ENCODE assay signal across 10 cellular contexts in the genomic region with DNA sequence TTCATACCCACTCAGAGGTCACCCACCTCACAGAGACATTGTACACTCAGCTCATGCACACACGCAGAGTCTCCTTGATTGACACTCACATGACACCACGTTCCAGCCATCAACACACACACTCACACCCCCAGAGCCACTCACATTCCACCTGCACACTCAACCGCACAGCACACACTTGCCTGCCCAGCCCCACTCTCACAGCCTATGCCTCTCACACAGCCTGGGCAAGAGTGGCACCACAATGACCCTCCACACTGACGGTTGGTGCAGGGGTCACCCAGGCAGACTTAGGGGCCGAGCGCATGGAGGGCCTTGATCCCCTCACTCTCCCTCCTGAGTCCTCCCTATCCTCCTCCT. TPM values are rescaled to one million over a fixed set of nuclear protein-coding genes. Genes with fewer than 3 reads are reported as not detected.
A peak's percentile ranks its signal among the peaks of the same experiment; 100 is the strongest.
DNase-seq lines count a peak whose midpoint lies in the region; ATAC-seq, FAIRE-seq and TF ChIP-seq lines count a peak whose summit lies in the region.
"Had no signal": no experiment of that assay in that cellular context is flagged by ENCODE, and none has a peak within 500 bp of the region (broad histone marks: within the 10 kb centered on the region; RNA-seq: fewer than 3 reads in every experiment).

No MANE protein-coding gene starts in this region.

- no TSS peak for BruUV-seq in K562 (replicated peaks; lab: Mats Ljungman, UMichigan)

- no peak for TF ChIP-seq RAD21 in K562 (CRISPR knock-in tag; conservative IDR thresholded peaks at IDR 0.05 in 1 of 2, IDR thresholded peaks at IDR 0.05 in 1 of 2)

- no peak for TF ChIP-seq EP300 in K562 (IDR thresholded peaks at IDR 0.05; ENCODE audit: low read length)

- H3K79me2 ChIP-seq in K562 (ENCODE audit: control insufficient read depth, insufficient read depth, low read length), result peaks cover 26% of the 10 kb centered on the region

- CTCF ChIA-PET in HEK293 (lab: Yijun Ruan, JAX) (interaction anchor here (1.0 kb wide), 1 partner anchor 21 kb away, joined by 3 read pairs; no protein-coding TSS in a partner anchor), K562 (lab: Yijun Ruan, JAX; ENCODE audit: low intra/inter-chr PET ratio) (interaction anchor here (0.7 kb wide), 1 partner anchor 78 kb away, joined by 3 read pairs; no protein-coding TSS in a partner anchor)

- WGBS in K562 (ENCODE audit: insufficient coverage, low coverage, missing lambda C conversion rate), result 56% methylated on average over 6 of the region's 6 CpGs
- WGBS in psoas muscle, 3 donors, result 79 to 87% (median 85%) methylated on average over 6 of the region's 6 CpGs

- DNase-seq in K562 (ENCODE audit: extremely low read depth in 1 of 4, low spot score in 3 of 4), result no peak
- DNase-seq in psoas muscle, result no peak
- no peak for DNase-seq in foreskin fibroblast
- no peak for DNase-seq in DMS114 treated with DMSO at 0.1 percent for 48 hours (lab: John Stamatoyannopoulos, UW; ENCODE audit: unreplicated experiment)
- no peak for DNase-seq in DMS79 (lab: John Stamatoyannopoulos, UW)
- DNase-seq: activated effector memory CD4-positive, alpha-beta T cell treated with anti-CD3 and anti-CD28 coated beads, Interleukin-2, amount 50 U/mL, for 16 hours; central memory CD4-positive, alpha-beta T cell; stimulated activated CD4-positive, alpha-beta T cell treated with anti-CD3 and anti-CD28 coated beads, Interleukin-4, amount 100 ng/mL, for 24 hours had no signal

- H3K9ac ChIP-seq in K562 (ENCODE audit: insufficient read depth in 1 of 2, low read depth in 2 of 2, low read length in 2 of 2), result peak overlapping the region in 1 of 2 experiments; percentile 93; a peak in 2 of 4 replicates

- ATAC-seq in K562 (no peak), psoas muscle (no peak)

- H3K4me3 ChIP-seq in HEK293 (ENCODE audit: low read depth, low read length) (no peak overlapping the region), K562 (peak overlapping the region; percentile 47; the same call in 1 of the 2 replicates), psoas muscle (peak overlapping the region; percentile 30), foreskin fibroblast (ENCODE audit: low read depth in 1 of 2, low read length in 2 of 2) (no peak overlapping the region)

- peak overlapping the region; percentile 76 for H3K4me2 ChIP-seq in K562 (ENCODE audit: insufficient read depth, low read length)

- H3K4me1 ChIP-seq in HEK293 (ENCODE audit: control insufficient read depth, insufficient read depth, low read length), result no peaks in the 10 kb centered on the region
- peaks cover 37 to 51% of the 10 kb centered on the region in 2 experiments for H3K4me1 ChIP-seq in K562 (replicated peaks in 1 of 2; ENCODE audit: control insufficient read depth in 2 of 2, insufficient read depth in 2 of 2, low read length in 2 of 2)
- no peaks in the 10 kb centered on the region for H3K4me1 ChIP-seq in psoas muscle

- intact Hi-C loops in K562 (cut with micrococcal nuclease), result loop anchor here (10.0 kb wide), 1 partner anchor 239 kb away; no protein-coding TSS in a partner anchor
- intact Hi-C loops in psoas muscle (cut with DNase I), result no loop called here

- POLR2A ChIA-PET in HEK293 (lab: Yijun Ruan, JAX) (interaction anchor here (0.6 kb wide), 1 partner anchor 168 kb away, joined by 3 read pairs; no protein-coding TSS in a partner anchor), K562 (lab: Yijun Ruan, JAX) (interaction anchor here (1.3 kb wide), 1 partner anchor 24 kb away, joined by 3 read pairs; no protein-coding TSS in a partner anchor)

- in situ Hi-C loops in K562 (cut with MboI), result no loop called here

- H3K27me3 ChIP-seq in K562 (ENCODE audit: control insufficient read depth in 2 of 2, insufficient read depth in 2 of 2, low read length in 2 of 2), result no peaks in the 10 kb centered on the region
- no peaks in the 10 kb centered on the region for H3K27me3 ChIP-seq in psoas muscle (ENCODE audit: insufficient read depth in 3 of 3, low read length in 2 of 3)

- H3K36me3 ChIP-seq in HEK293 (ENCODE audit: control insufficient read depth in 2 of 2, insufficient read depth in 1 of 2, low read length in 2 of 2), result no peaks in the 10 kb centered on the region
- H3K36me3 ChIP-seq in K562 (ENCODE audit: control insufficient read depth, insufficient read depth, low read length), result peaks cover 15% of the 10 kb centered on the region; the same call in 1 of the 3 replicates
- H3K36me3 ChIP-seq in psoas muscle (ENCODE audit: insufficient read depth in 1 of 2, low read depth in 1 of 2), result no peaks in the 10 kb centered on the region

- no peaks in the 10 kb centered on the region for H3K9me3 ChIP-seq in HEK293 (ENCODE audit: control insufficient read depth, insufficient read depth, low read depth, low read length)
- no peaks in the 10 kb centered on the region for H3K9me3 ChIP-seq in K562 (replicated peaks; ENCODE audit: control insufficient read depth, insufficient read depth, low read depth, low read length)
- H3K9me3 ChIP-seq in psoas muscle, result no peaks in the 10 kb centered on the region

- no peak overlapping the region for H2AFZ ChIP-seq in K562 (ENCODE audit: low read depth, low read length)

- TF ChIP-seq CTCF in HEK293 (tag by site-specific recombination; IDR thresholded peaks at IDR 0.05) (no peak), K562 (IDR thresholded peaks at IDR 0.05 in 2 of 3, conservative IDR thresholded peaks at IDR 0.05 in 1 of 3; ENCODE audit: insufficient read depth in 2 of 3, low read depth in 1 of 3, low read length in 3 of 3) (no peak), psoas muscle (IDR thresholded peaks at IDR 0.05) (no peak), foreskin fibroblast (IDR thresholded peaks at IDR 0.05; ENCODE audit: low read depth, low read length) (no peak)

- FAIRE-seq in K562 (lab: Jason Lieb, UNC), result no peak

- no peaks in the 10 kb centered on the region for H3K9me1 ChIP-seq in K562 (ENCODE audit: control insufficient read depth, insufficient read depth, low read length)

- H3K27ac ChIP-seq in HEK293 (ENCODE audit: extremely low read depth, low read depth, low read length), result no peak overlapping the region
- H3K27ac ChIP-seq in K562 (ENCODE audit: extremely low read depth, low read depth, low read length), result peak overlapping the region; percentile 86
- H3K27ac ChIP-seq in psoas muscle, result no peak overlapping the region

- TF ChIP-seq POLR2A in K562 (conservative IDR thresholded peaks at IDR 0.05), result no peak

- no peaks in the 10 kb centered on the region for H4K20me1 ChIP-seq in K562 (replicated peaks; ENCODE audit: control insufficient read depth, insufficient read depth, low read length)

RNA-seq across cellular contexts. Expression of a gene that starts 2.2 kb away (rescaled TPM):
- total RNA-seq in K562 (2011; cell fraction: chromatin; rRNA removed; ENCODE audit: low replicate concordance), result 12.0 and 16.1 TPM in 2 replicates
- 11.0 and 11.2 TPM in 2 replicates for total RNA-seq in K562 (2011; cell fraction: nucleolus; rRNA removed)
- total RNA-seq in K562 (2011; cell fraction: nucleoplasm; rRNA removed), result 18.0 and 31.5 TPM in 2 replicates
- total RNA-seq in K562 (2014; rRNA removed) (23.4 and 32.6 TPM in 2 replicates), K562 (2014; rRNA removed; fragmentation: Illumina TruSeq; extraction: Trizol) (2.8 and 3.2 TPM in 2 replicates), K562 (2015; rRNA removed; fragmentation: Illumina TruSeq; extraction: Trizol) (10.3 and 12.5 TPM in 2 replicates), K562 (2021) (30.7 and 33.7 TPM in 2 replicates), psoas muscle (1 to 10 TPM; 3.6 to 8.3 (median 5.6) TPM)
- polyA plus RNA-seq in K562 (2011; rRNA removed) (8.6 and 28.6 TPM in 2 replicates), K562 (2014; fragmentation: Illumina TruSeq; extraction: Trizol) (16.0 and 32.1 TPM in 2 replicates), K562 (2014; fragmentation: Nextera tagmentation; extraction: Ambion mirVana) (under 1 TPM; 0.10 to 0.11 TPM), K562 (2014; rRNA removed) (16.2 and 21.9 TPM in 2 replicates), psoas muscle (1 to 10 TPM; 1.6 to 3.5 (median 3.1) TPM)
- polyA plus RNA-seq in K562 (2011; cell fraction: cytosol; rRNA removed), result 28.0 and 35.1 TPM in 2 replicates
- polyA plus RNA-seq in K562 (2011; cell fraction: nucleus; rRNA removed), result 24.3 and 25.6 TPM in 2 replicates
- polyA plus RNA-seq in K562 (2012), result 20.6 and 54.3 TPM in 2 replicates
- polyA minus RNA-seq in K562 (2011; rRNA and poly(A)+ RNA removed), result 21.0 and 25.6 TPM in 2 replicates
- polyA minus RNA-seq in K562 (2011; cell fraction: cytosol; rRNA and poly(A)+ RNA removed), result 22.7 and 32.9 TPM in 2 replicates
- 6.5 and 12.0 TPM in 2 replicates for polyA minus RNA-seq in K562 (2011; cell fraction: nucleus; rRNA and poly(A)+ RNA removed)
- total RNA-seq: osteocyte had no signal

RNA-seq across cellular contexts. Expression of a gene that starts 23.7 kb away (rescaled TPM):
- 0.12 TPM in 1 of 2 replicates, not detected in the other for total RNA-seq in K562 (2011; cell fraction: chromatin; rRNA removed; ENCODE audit: low replicate concordance)
- total RNA-seq in K562 (2011; cell fraction: nucleolus; rRNA removed), result 0.13 TPM in 1 of 2 replicates, not detected in the other
- 0.07 TPM in 1 of 2 replicates, not detected in the other for total RNA-seq in K562 (2011; cell fraction: nucleoplasm; rRNA removed)
- total RNA-seq in K562 (2014; rRNA removed) (not detected in 2 replicates), K562 (2014; rRNA removed; fragmentation: Illumina TruSeq; extraction: Trizol) (not detected in 2 replicates), K562 (2015; rRNA removed; fragmentation: Illumina TruSeq; extraction: Trizol) (not detected in 2 replicates), K562 (2021) (not detected in 2 replicates), psoas muscle (1 to 10 TPM in 1 of 4 donors, under 1 TPM in 3; 0.44 to 1.3 (median 0.69) TPM)
- polyA plus RNA-seq in K562 (2011; rRNA removed) (0.07 TPM in 1 of 2 replicates, not detected in the other), K562 (2014; fragmentation: Illumina TruSeq; extraction: Trizol) (not detected in 2 replicates), K562 (2014; fragmentation: Nextera tagmentation; extraction: Ambion mirVana) (not detected), K562 (2014; rRNA removed) (0.01 TPM in 1 of 2 replicates, not detected in the other), psoas muscle (under 1 TPM; 0.01 to 0.13 (median 0.07) TPM)
- polyA plus RNA-seq in K562 (2011; cell fraction: cytosol; rRNA removed), result 0.03 and 0.04 TPM in 2 replicates
- 0.13 and 0.31 TPM in 2 replicates for polyA plus RNA-seq in K562 (2011; cell fraction: nucleus; rRNA removed)
- polyA plus RNA-seq in K562 (2012), result 0.06 TPM in 1 of 2 replicates, not detected in the other
- not detected in 2 replicates for polyA minus RNA-seq in K562 (2011; rRNA and poly(A)+ RNA removed)
- not detected in 2 replicates for polyA minus RNA-seq in K562 (2011; cell fraction: cytosol; rRNA and poly(A)+ RNA removed)
- not detected in 2 replicates for polyA minus RNA-seq in K562 (2011; cell fraction: nucleus; rRNA and poly(A)+ RNA removed)
- total RNA-seq: osteocyte had no signal

RNA-seq across cellular contexts. Expression of a gene that starts 32.2 kb away (rescaled TPM):
- 14.7 and 58.9 TPM in 2 replicates for total RNA-seq in K562 (2011; cell fraction: chromatin; rRNA removed; ENCODE audit: low replicate concordance)
- 52.1 and 58.4 TPM in 2 replicates for total RNA-seq in K562 (2011; cell fraction: nucleolus; rRNA removed)
- 29.8 and 30.5 TPM in 2 replicates for total RNA-seq in K562 (2011; cell fraction: nucleoplasm; rRNA removed)
- total RNA-seq in K562 (2014; rRNA removed), result 9.5 and 14.0 TPM in 2 replicates
- 0.61 and 1.3 TPM in 2 replicates for total RNA-seq in K562 (2014; rRNA removed; fragmentation: Illumina TruSeq; extraction: Trizol)
- total RNA-seq in K562 (2015; rRNA removed; fragmentation: Illumina TruSeq; extraction: Trizol), result 3.2 TPM in 2 replicates
- 10.9 TPM in 2 replicates for total RNA-seq in K562 (2021)
- 6.7 and 10.2 TPM in 2 replicates for polyA plus RNA-seq in K562 (2011; rRNA removed)
- polyA plus RNA-seq in K562 (2011; cell fraction: cytosol; rRNA removed), result 11.1 and 20.7 TPM in 2 replicates
- 75.5 and 90.8 TPM in 2 replicates for polyA plus RNA-seq in K562 (2011; cell fraction: nucleus; rRNA removed)
- polyA plus RNA-seq in K562 (2012), result 7.4 and 23.7 TPM in 2 replicates
- 2.8 and 7.3 TPM in 2 replicates for polyA plus RNA-seq in K562 (2014; fragmentation: Illumina TruSeq; extraction: Trizol)
- polyA plus RNA-seq in K562 (2014; fragmentation: Nextera tagmentation; extraction: Ambion mirVana), result under 1 TPM; 0.17 to 0.24 TPM
- 14.4 and 15.9 TPM in 2 replicates for polyA plus RNA-seq in K562 (2014; rRNA removed)
- polyA minus RNA-seq in K562 (2011; rRNA and poly(A)+ RNA removed), result 1.3 and 1.6 TPM in 2 replicates
- 3.2 and 7.4 TPM in 2 replicates for polyA minus RNA-seq in K562 (2011; cell fraction: cytosol; rRNA and poly(A)+ RNA removed)
- polyA minus RNA-seq in K562 (2011; cell fraction: nucleus; rRNA and poly(A)+ RNA removed), result 10.1 and 12.0 TPM in 2 replicates
- 10 to 100 TPM; 14.7 to 26.9 (median 19.9) TPM for total RNA-seq in psoas muscle
- polyA plus RNA-seq in psoas muscle, result 10 to 100 TPM; 27.0 to 35.3 (median 29.1) TPM

RNA-seq across cellular contexts. Expression of a gene that starts 50.1 kb away (rescaled TPM):
- 145 and 204 TPM in 2 replicates for total RNA-seq in K562 (2011; cell fraction: chromatin; rRNA removed; ENCODE audit: low replicate concordance)
- total RNA-seq in K562 (2011; cell fraction: nucleolus; rRNA removed), result 116 and 126 TPM in 2 replicates
- 96.6 and 141 TPM in 2 replicates for total RNA-seq in K562 (2011; cell fraction: nucleoplasm; rRNA removed)
- 222 and 237 TPM in 2 replicates for total RNA-seq in K562 (2014; rRNA removed)
- 311 and 382 TPM in 2 replicates for total RNA-seq in K562 (2014; rRNA removed; fragmentation: Illumina TruSeq; extraction: Trizol)
- 292 and 301 TPM in 2 replicates for total RNA-seq in K562 (2015; rRNA removed; fragmentation: Illumina TruSeq; extraction: Trizol)
- 189 and 211 TPM in 2 replicates for total RNA-seq in K562 (2021)
- 126 and 240 TPM in 2 replicates for polyA plus RNA-seq in K562 (2011; rRNA removed)
- 134 and 180 TPM in 2 replicates for polyA plus RNA-seq in K562 (2011; cell fraction: cytosol; rRNA removed)
- polyA plus RNA-seq in K562 (2011; cell fraction: nucleus; rRNA removed), result 72.2 and 75.9 TPM in 2 replicates
- polyA plus RNA-seq in K562 (2012), result 229 and 337 TPM in 2 replicates
- 324 and 393 TPM in 2 replicates for polyA plus RNA-seq in K562 (2014; fragmentation: Illumina TruSeq; extraction: Trizol)
- 10 to 100 TPM; 44.3 to 98.5 TPM for polyA plus RNA-seq in K562 (2014; fragmentation: Nextera tagmentation; extraction: Ambion mirVana)
- polyA plus RNA-seq in K562 (2014; rRNA removed), result 262 and 265 TPM in 2 replicates
- 357 and 499 TPM in 2 replicates for polyA minus RNA-seq in K562 (2011; rRNA and poly(A)+ RNA removed)
- polyA minus RNA-seq in K562 (2011; cell fraction: cytosol; rRNA and poly(A)+ RNA removed), result 72.6 and 83.1 TPM in 2 replicates
- 50.2 and 64.0 TPM in 2 replicates for polyA minus RNA-seq in K562 (2011; cell fraction: nucleus; rRNA and poly(A)+ RNA removed)
- total RNA-seq in psoas muscle, result 100 to 1,000 TPM; 141 to 255 (median 191) TPM
- 100 to 1,000 TPM; 300 to 346 (median 316) TPM for polyA plus RNA-seq in psoas muscle

Comparison
In these comparisons a context has a peak if more than half of its experiments do, and no peak if none do; other contexts are left out.
1. H3K4me3 ChIP-seq: peak in K562 (single experiment) and psoas muscle (single experiment); none in HEK293 (single experiment) and foreskin fibroblast (0 of 2).